Comparison of ENCODE assay signal across 1 cellular context in the genomic region with DNA sequence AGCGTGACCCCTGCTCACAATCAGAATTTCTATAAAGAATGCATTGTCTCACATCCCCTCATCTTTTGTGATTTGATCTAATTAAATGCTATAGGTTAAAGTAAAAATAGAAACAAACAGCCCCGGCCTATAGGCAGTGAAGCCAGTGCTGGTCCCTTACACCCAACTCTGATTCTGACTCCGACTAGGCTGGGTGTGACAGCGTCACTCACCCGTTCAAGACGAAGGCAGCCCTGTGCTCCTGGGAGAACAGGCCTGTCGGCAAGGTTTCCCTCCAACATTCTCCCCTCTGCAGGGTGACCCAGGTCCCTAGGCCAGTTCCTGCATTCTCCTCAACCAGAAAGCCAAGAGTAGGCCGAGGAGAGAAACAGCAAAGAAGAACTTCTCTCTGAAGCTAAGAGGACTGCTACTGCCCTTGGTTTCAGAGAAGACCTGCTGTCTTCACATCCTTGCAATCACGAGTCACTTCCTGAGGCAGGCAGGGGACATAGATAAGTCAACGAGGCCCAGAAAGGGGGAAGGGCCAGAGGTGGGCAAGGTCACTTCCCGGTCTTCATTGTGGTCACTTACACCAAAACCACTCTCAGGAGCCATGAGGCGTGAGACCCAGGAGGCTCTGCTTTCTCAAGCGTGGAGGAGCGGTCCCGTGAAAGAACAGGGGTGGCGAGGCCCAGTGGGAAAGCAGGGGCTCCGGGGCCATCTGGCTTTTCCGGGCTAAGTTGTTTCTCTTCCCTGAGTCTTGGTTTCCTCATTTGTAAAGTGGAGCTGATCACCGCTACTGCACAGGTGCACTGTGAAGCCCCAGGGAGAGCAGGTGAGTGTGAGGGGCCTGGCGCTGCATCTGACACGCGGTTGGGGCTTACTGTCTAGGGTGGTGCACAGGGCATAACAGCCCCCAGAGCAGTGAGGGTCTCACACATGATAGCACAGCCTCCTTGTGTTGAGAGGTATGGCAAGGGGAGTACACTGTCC.
TF ChIP-seq lines count a peak whose summit lies in the region.

No MANE protein-coding gene starts in this region.

TF ChIP-seq in H1, 55 proteins besides CTCF, POLR2A, EP300 and RAD21:
- TF ChIP-seq SIN3A (conservative IDR thresholded peaks at IDR 0.05 in 1 of 2, IDR thresholded peaks at IDR 0.05 in 1 of 2; ENCODE audit: low read depth in 1 of 2, low read length in 2 of 2) (no peak), KDM4A (IDR thresholded peaks at IDR 0.05; ENCODE audit: low read depth, low read length, severe bottlenecking) (no peak), ASH2L (IDR thresholded peaks at IDR 0.05; ENCODE audit: low read length) (no peak), ZNF274 (IDR thresholded peaks at IDR 0.05; ENCODE audit: borderline replicate concordance, extremely low read depth, low read length) (no peak), TAF7 (optimal IDR thresholded peaks at IDR 0.05; ENCODE audit: borderline replicate concordance, low read depth, low read length) (no peak), SIRT6 (IDR thresholded peaks at IDR 0.05; ENCODE audit: low read length) (no peak), MAFK (IDR thresholded peaks at IDR 0.05; ENCODE audit: low read depth, low read length) (no peak), CHD1 (IDR thresholded peaks at IDR 0.05; ENCODE audit: low read depth, low read length) (no peak), RFX5 (IDR thresholded peaks at IDR 0.05; ENCODE audit: borderline replicate concordance, low read depth, low read length) (no peak), CTBP2 (IDR thresholded peaks at IDR 0.05; ENCODE audit: borderline replicate concordance, insufficient read depth, insufficient read length, low read length) (no peak), NANOG (IDR thresholded peaks at IDR 0.05; ENCODE audit: insufficient read depth, low read depth, low read length, poor library complexity, severe bottlenecking) (no peak)
- TF ChIP-seq, protein P1, sequence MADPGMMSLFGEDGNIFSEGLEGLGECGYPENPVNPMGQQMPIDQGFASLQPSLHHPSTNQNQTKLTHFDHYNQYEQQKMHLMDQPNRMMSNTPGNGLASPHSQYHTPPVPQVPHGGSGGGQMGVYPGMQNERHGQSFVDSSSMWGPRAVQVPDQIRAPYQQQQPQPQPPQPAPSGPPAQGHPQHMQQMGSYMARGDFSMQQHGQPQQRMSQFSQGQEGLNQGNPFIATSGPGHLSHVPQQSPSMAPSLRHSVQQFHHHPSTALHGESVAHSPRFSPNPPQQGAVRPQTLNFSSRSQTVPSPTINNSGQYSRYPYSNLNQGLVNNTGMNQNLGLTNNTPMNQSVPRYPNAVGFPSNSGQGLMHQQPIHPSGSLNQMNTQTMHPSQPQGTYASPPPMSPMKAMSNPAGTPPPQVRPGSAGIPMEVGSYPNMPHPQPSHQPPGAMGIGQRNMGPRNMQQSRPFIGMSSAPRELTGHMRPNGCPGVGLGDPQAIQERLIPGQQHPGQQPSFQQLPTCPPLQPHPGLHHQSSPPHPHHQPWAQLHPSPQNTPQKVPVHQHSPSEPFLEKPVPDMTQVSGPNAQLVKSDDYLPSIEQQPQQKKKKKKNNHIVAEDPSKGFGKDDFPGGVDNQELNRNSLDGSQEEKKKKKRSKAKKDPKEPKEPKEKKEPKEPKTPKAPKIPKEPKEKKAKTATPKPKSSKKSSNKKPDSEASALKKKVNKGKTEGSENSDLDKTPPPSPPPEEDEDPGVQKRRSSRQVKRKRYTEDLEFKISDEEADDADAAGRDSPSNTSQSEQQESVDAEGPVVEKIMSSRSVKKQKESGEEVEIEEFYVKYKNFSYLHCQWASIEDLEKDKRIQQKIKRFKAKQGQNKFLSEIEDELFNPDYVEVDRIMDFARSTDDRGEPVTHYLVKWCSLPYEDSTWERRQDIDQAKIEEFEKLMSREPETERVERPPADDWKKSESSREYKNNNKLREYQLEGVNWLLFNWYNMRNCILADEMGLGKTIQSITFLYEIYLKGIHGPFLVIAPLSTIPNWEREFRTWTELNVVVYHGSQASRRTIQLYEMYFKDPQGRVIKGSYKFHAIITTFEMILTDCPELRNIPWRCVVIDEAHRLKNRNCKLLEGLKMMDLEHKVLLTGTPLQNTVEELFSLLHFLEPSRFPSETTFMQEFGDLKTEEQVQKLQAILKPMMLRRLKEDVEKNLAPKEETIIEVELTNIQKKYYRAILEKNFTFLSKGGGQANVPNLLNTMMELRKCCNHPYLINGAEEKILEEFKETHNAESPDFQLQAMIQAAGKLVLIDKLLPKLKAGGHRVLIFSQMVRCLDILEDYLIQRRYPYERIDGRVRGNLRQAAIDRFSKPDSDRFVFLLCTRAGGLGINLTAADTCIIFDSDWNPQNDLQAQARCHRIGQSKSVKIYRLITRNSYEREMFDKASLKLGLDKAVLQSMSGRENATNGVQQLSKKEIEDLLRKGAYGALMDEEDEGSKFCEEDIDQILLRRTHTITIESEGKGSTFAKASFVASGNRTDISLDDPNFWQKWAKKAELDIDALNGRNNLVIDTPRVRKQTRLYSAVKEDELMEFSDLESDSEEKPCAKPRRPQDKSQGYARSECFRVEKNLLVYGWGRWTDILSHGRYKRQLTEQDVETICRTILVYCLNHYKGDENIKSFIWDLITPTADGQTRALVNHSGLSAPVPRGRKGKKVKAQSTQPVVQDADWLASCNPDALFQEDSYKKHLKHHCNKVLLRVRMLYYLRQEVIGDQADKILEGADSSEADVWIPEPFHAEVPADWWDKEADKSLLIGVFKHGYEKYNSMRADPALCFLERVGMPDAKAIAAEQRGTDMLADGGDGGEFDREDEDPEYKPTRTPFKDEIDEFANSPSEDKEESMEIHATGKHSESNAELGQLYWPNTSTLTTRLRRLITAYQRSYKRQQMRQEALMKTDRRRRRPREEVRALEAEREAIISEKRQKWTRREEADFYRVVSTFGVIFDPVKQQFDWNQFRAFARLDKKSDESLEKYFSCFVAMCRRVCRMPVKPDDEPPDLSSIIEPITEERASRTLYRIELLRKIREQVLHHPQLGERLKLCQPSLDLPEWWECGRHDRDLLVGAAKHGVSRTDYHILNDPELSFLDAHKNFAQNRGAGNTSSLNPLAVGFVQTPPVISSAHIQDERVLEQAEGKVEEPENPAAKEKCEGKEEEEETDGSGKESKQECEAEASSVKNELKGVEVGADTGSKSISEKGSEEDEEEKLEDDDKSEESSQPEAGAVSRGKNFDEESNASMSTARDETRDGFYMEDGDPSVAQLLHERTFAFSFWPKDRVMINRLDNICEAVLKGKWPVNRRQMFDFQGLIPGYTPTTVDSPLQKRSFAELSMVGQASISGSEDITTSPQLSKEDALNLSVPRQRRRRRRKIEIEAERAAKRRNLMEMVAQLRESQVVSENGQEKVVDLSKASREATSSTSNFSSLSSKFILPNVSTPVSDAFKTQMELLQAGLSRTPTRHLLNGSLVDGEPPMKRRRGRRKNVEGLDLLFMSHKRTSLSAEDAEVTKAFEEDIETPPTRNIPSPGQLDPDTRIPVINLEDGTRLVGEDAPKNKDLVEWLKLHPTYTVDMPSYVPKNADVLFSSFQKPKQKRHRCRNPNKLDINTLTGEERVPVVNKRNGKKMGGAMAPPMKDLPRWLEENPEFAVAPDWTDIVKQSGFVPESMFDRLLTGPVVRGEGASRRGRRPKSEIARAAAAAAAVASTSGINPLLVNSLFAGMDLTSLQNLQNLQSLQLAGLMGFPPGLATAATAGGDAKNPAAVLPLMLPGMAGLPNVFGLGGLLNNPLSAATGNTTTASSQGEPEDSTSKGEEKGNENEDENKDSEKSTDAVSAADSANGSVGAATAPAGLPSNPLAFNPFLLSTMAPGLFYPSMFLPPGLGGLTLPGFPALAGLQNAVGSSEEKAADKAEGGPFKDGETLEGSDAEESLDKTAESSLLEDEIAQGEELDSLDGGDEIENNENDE (IDR thresholded peaks at IDR 0.05; ENCODE audit: insufficient replicate concordance, low read length) = no peak
